ENCODE assay signal across 14 cellular contexts in genomic region chr5:112794410-112794809, GRCh38.
"Had no signal": no experiment of that assay in that cellular context is flagged by ENCODE, and none has a peak within 500 bp of the region (broad histone marks: within the 10 kb centered on the region; RNA-seq: fewer than 3 reads in every experiment).

No MANE protein-coding gene starts in this region.

- H3K9me3 ChIP-seq: breast epithelium, testis had no signal

- H3K4me3 Mint-ChIP-seq: activated CD4-positive, alpha-beta T cell treated with anti-CD3 and anti-CD28 coated beads for 36 hours; activated CD8-positive, alpha-beta T cell treated with anti-CD3 and anti-CD28 coated beads for 36 hours; activated naive CD8-positive, alpha-beta T cell treated with anti-CD3 and anti-CD28 coated beads, Interleukin-2, amount 10 ng/mL, durations not matched to agents 7 days and 5 days; naive thymus-derived CD8-positive, alpha-beta T cell had no signal

- H3K27ac ChIP-seq: breast epithelium, testis had no signal

- H3K27ac Mint-ChIP-seq: activated CD4-positive, alpha-beta T cell treated with anti-CD3 and anti-CD28 coated beads for 36 hours; activated CD8-positive, alpha-beta T cell treated with anti-CD3 and anti-CD28 coated beads for 36 hours; activated naive CD8-positive, alpha-beta T cell treated with anti-CD3 and anti-CD28 coated beads, Interleukin-2, amount 10 ng/mL, durations not matched to agents 7 days and 5 days had no signal

- H3K4me3 ChIP-seq: breast epithelium, lung, testis had no signal

- H3K4me1 ChIP-seq: breast epithelium, testis had no signal

- H3K4me1 Mint-ChIP-seq: activated CD4-positive, alpha-beta T cell treated with anti-CD3 and anti-CD28 coated beads for 36 hours had no signal

- DNase-seq: activated CD4-positive, alpha-beta T cell treated with anti-CD3 and anti-CD28 coated beads for 36 hours; activated CD8-positive, alpha-beta memory T cell treated with anti-CD3 and anti-CD28 coated beads, Interleukin-2, amount 50 U/mL, for 4 hours; activated CD8-positive, alpha-beta T cell treated with anti-CD3 and anti-CD28 coated beads for 36 hours; activated naive CD8-positive, alpha-beta T cell treated with anti-CD3 and anti-CD28 coated beads, Interleukin-2, amount 10 ng/mL, durations not matched to agents 7 days and 5 days; anterior cingulate cortex; foreskin melanocyte; naive thymus-derived CD8-positive, alpha-beta T cell; stimulated activated CD4-positive, alpha-beta T cell treated with anti-CD3 and anti-CD28 coated beads, Interleukin-2, amount 100 ng/mL, for 24 hours; stimulated activated naive CD8-positive, alpha-beta T cell treated with anti-CD3 and anti-CD28 coated beads, Interleukin-15, Interleukin-2, amounts not matched to agents 100 U/mL and 50 U/mL, for 24 hours; T-helper 9 cell; testis had no signal

- H3K27me3 Mint-ChIP-seq: activated CD4-positive, alpha-beta T cell treated with anti-CD3 and anti-CD28 coated beads for 36 hours; activated CD8-positive, alpha-beta T cell treated with anti-CD3 and anti-CD28 coated beads for 36 hours; activated naive CD8-positive, alpha-beta T cell treated with anti-CD3 and anti-CD28 coated beads, Interleukin-2, amount 10 ng/mL, durations not matched to agents 7 days and 5 days; naive thymus-derived CD8-positive, alpha-beta T cell had no signal

- ATAC-seq: activated CD4-positive, alpha-beta T cell treated with anti-CD3 and anti-CD28 coated beads for 36 hours; activated CD8-positive, alpha-beta T cell treated with anti-CD3 and anti-CD28 coated beads for 36 hours; naive thymus-derived CD8-positive, alpha-beta T cell; sciatic nerve; stimulated activated naive CD8-positive, alpha-beta T cell treated with anti-CD3 and anti-CD28 coated beads, Interleukin-15, Interleukin-2, amounts not matched to agents 100 U/mL and 50 U/mL, for 24 hours had no signal

- H3K9me3 Mint-ChIP-seq: activated CD8-positive, alpha-beta T cell treated with anti-CD3 and anti-CD28 coated beads for 36 hours; activated naive CD8-positive, alpha-beta T cell treated with anti-CD3 and anti-CD28 coated beads, Interleukin-2, amount 10 ng/mL, durations not matched to agents 7 days and 5 days; naive thymus-derived CD8-positive, alpha-beta T cell had no signal

- H3K27me3 ChIP-seq: breast epithelium, testis had no signal
